Comparison of ENCODE assay signal across 1 cellular context in the genomic region with DNA sequence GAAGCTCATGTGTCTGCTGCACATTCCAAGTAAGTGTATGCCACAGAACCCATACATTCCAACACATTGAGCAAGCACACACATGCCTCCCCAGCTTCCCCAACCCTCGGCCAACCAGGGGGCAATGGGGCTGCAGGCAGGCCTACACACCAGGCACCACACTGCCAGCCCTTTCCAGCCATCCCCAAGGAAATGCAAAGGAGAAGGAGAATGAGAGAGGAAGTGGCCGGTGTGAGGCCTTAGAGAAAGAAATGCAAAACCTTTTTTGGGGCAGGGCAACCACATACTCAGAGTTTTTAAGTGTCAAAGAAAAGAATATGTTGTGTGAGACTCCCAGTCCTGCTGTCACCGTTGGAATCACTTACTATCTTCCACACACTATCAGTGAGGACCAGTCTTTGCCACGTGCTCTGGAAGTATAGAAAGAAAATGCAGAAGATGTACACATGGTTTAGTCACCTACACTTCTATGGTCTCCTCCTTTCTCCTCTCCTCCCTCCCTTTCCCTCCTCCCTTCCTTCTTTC.
TF ChIP-seq lines count a peak whose summit lies in the region.

No MANE protein-coding gene starts in this region.

TF ChIP-seq in HEK293, 187 proteins besides CTCF, POLR2A, EP300 and RAD21 (continued from another document):
- TF ChIP-seq, protein P1, sequence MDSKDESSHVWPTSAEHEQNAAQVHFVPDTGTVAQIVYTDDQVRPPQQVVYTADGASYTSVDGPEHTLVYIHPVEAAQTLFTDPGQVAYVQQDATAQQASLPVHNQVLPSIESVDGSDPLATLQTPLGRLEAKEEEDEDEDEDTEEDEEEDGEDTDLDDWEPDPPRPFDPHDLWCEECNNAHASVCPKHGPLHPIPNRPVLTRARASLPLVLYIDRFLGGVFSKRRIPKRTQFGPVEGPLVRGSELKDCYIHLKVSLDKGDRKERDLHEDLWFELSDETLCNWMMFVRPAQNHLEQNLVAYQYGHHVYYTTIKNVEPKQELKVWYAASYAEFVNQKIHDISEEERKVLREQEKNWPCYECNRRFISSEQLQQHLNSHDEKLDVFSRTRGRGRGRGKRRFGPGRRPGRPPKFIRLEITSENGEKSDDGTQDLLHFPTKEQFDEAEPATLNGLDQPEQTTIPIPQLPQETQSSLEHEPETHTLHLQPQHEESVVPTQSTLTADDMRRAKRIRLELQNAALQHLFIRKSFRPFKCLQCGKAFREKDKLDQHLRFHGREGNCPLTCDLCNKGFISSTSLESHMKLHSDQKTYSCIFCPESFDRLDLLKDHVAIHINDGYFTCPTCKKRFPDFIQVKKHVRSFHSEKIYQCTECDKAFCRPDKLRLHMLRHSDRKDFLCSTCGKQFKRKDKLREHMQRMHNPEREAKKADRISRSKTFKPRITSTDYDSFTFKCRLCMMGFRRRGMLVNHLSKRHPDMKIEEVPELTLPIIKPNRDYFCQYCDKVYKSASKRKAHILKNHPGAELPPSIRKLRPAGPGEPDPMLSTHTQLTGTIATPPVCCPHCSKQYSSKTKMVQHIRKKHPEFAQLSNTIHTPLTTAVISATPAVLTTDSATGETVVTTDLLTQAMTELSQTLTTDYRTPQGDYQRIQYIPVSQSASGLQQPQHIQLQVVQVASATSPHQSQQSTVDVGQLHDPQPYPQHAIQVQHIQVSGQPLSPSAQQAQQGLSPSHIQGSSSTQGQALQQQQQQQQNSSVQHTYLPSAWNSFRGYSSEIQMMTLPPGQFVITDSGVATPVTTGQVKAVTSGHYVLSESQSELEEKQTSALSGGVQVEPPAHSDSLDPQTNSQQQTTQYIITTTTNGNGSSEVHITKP (tag by site-specific recombination; IDR thresholded peaks at IDR 0.05), result peak; percentile 14; the same call in 1 of the 2 replicates
- TF ChIP-seq ZSCAN30 (tag by site-specific recombination; IDR thresholded peaks at IDR 0.05) (no peak), OVOL3 (tag by site-specific recombination; IDR thresholded peaks at IDR 0.05) (no peak), PRDM1 (tag by site-specific recombination; IDR thresholded peaks at IDR 0.05) (peak; percentile 88; the same call in 1 of the 2 replicates), ZNF311 (tag by site-specific recombination; IDR thresholded peaks at IDR 0.05; ENCODE audit: borderline replicate concordance) (no peak), ZNF354C (tag by site-specific recombination; IDR thresholded peaks at IDR 0.05; ENCODE audit: borderline replicate concordance, low read depth) (no peak), ZNF366 (tag by site-specific recombination; conservative IDR thresholded peaks at IDR 0.05) (0 out of 2 replicates have a peak, but pooled peaks have one; percentile 21), ZNF521 (tag by site-specific recombination; IDR thresholded peaks at IDR 0.05) (no peak), ZNF404 (tag by site-specific recombination; IDR thresholded peaks at IDR 0.05) (no peak), ZNF792 (tag by site-specific recombination; IDR thresholded peaks at IDR 0.05) (no peak), GLI4 (tag by site-specific recombination; IDR thresholded peaks at IDR 0.05) (no peak), ZNF19 (tag by site-specific recombination; IDR thresholded peaks at IDR 0.05; ENCODE audit: low read depth) (no peak), ZNF549 (tag by site-specific recombination; IDR thresholded peaks at IDR 0.05) (no peak)
- TF ChIP-seq, protein P2, sequence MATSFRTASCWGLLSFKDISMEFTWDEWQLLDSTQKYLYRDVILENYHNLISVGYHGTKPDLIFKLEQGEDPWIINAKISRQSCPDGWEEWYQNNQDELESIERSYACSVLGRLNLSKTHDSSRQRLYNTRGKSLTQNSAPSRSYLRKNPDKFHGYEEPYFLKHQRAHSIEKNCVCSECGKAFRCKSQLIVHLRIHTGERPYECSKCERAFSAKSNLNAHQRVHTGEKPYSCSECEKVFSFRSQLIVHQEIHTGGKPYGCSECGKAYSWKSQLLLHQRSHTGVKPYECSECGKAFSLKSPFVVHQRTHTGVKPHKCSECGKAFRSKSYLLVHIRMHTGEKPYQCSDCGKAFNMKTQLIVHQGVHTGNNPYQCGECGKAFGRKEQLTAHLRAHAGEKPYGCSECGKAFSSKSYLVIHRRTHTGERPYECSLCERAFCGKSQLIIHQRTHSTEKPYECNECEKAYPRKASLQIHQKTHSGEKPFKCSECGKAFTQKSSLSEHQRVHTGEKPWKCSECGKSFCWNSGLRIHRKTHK (tag by site-specific recombination; IDR thresholded peaks at IDR 0.05), result no peak
- TF ChIP-seq, protein P3, sequence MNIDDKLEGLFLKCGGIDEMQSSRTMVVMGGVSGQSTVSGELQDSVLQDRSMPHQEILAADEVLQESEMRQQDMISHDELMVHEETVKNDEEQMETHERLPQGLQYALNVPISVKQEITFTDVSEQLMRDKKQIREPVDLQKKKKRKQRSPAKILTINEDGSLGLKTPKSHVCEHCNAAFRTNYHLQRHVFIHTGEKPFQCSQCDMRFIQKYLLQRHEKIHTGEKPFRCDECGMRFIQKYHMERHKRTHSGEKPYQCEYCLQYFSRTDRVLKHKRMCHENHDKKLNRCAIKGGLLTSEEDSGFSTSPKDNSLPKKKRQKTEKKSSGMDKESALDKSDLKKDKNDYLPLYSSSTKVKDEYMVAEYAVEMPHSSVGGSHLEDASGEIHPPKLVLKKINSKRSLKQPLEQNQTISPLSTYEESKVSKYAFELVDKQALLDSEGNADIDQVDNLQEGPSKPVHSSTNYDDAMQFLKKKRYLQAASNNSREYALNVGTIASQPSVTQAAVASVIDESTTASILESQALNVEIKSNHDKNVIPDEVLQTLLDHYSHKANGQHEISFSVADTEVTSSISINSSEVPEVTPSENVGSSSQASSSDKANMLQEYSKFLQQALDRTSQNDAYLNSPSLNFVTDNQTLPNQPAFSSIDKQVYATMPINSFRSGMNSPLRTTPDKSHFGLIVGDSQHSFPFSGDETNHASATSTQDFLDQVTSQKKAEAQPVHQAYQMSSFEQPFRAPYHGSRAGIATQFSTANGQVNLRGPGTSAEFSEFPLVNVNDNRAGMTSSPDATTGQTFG (tag by site-specific recombination; IDR thresholded peaks at IDR 0.05; ENCODE audit: borderline replicate concordance), result no peak
- TF ChIP-seq, protein P4, sequence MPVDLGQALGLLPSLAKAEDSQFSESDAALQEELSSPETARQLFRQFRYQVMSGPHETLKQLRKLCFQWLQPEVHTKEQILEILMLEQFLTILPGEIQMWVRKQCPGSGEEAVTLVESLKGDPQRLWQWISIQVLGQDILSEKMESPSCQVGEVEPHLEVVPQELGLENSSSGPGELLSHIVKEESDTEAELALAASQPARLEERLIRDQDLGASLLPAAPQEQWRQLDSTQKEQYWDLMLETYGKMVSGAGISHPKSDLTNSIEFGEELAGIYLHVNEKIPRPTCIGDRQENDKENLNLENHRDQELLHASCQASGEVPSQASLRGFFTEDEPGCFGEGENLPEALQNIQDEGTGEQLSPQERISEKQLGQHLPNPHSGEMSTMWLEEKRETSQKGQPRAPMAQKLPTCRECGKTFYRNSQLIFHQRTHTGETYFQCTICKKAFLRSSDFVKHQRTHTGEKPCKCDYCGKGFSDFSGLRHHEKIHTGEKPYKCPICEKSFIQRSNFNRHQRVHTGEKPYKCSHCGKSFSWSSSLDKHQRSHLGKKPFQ (tag by site-specific recombination; IDR thresholded peaks at IDR 0.05), result no peak
- TF ChIP-seq, protein P5, sequence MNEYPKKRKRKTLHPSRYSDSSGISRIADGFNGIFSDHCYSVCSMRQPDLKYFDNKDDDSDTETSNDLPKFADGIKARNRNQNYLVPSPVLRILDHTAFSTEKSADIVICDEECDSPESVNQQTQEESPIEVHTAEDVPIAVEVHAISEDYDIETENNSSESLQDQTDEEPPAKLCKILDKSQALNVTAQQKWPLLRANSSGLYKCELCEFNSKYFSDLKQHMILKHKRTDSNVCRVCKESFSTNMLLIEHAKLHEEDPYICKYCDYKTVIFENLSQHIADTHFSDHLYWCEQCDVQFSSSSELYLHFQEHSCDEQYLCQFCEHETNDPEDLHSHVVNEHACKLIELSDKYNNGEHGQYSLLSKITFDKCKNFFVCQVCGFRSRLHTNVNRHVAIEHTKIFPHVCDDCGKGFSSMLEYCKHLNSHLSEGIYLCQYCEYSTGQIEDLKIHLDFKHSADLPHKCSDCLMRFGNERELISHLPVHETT (tag by site-specific recombination; IDR thresholded peaks at IDR 0.05), result no peak
TF ChIP-seq in HEK293: peak in this region for 8.
